In the genomic region with DNA sequence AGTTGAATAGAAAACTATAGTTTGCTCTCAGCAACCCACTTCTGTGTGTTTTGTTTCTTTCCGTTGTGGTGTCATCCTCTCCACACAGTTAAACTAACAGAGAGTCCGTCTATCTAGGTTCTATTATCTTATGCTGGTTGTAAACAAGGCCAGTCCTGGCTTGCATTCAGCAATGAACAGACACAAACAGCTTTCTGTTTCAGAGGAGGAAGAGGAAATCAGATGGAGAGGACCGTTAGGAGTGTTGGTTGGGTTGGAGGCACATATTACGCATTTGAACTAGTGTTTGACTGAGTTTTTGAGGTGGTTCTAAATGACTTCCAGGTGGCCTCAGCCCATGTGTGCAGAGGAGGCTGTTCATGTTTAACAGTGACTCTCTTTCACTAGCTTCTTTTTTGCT, we compare ENCODE assay signal across 11 cellular contexts.
DNase-seq lines count a peak whose midpoint lies in the region; ATAC-seq lines count a peak whose summit lies in the region.
"Had no signal": no experiment of that assay in that cellular context is flagged by ENCODE, and none has a peak within 500 bp of the region (broad histone marks: within the 10 kb centered on the region; RNA-seq: fewer than 3 reads in every experiment).

No MANE protein-coding gene starts in this region.

- POLR2A ChIA-PET in activated CD4-positive, alpha-beta T cell treated with anti-CD3 and anti-CD28 coated beads for 36 hours (lab: Charles Lee) = no interaction called here

- peaks cover 9% of the 10 kb centered on the region for H3K9me3 Mint-ChIP-seq in activated CD4-positive, alpha-beta T cell treated with anti-CD3 and anti-CD28 coated beads for 36 hours (ENCODE audit: low read depth)

- H3K27ac ChIP-seq in caudate nucleus (ENCODE audit: low read depth, low read length) = peak overlapping the region; percentile 24
- H3K27ac ChIP-seq: KMS-11 had no signal

- H3K36me3 Mint-ChIP-seq in activated CD4-positive, alpha-beta T cell treated with anti-CD3 and anti-CD28 coated beads for 36 hours (ENCODE audit: low read depth) = peaks cover 51% of the 10 kb centered on the region

- intact Hi-C loops in activated CD4-positive, alpha-beta T cell treated with anti-CD3 and anti-CD28 coated beads for 36 hours (cut with DNase I, micrococcal nuclease) = no loop called here

- DNase-seq in activated CD4-positive, alpha-beta T cell treated with anti-CD3 and anti-CD28 coated beads for 36 hours = peak; percentile 16
- DNase-seq in activated CD4-positive, alpha-beta T cell treated with anti-CD3 and anti-CD28 coated beads, Interleukin-2, amount 50 U/mL, for 48 hours = no peak
- DNase-seq in NOMO-1 treated with DMSO at 0.1 percent for 48 hours (lab: John Stamatoyannopoulos, UW; ENCODE audit: unreplicated experiment) (peak; percentile 39), caudate nucleus (lab: John Stamatoyannopoulos, UW) (no peak), NCI-H2171 treated with DMSO at 0.1 percent for 48 hours (lab: John Stamatoyannopoulos, UW) (no peak)
- no peak for DNase-seq in stimulated activated naive CD8-positive, alpha-beta T cell treated with anti-CD3 and anti-CD28 coated beads, Interleukin-15, Interleukin-2, amounts not matched to agents 100 U/mL and 50 U/mL, for 24 hours
- no peak for DNase-seq in stimulated activated CD4-positive, alpha-beta T cell treated with anti-CD3 and anti-CD28 coated beads, Interleukin-2, amount 100 ng/mL, for 48 hours
- DNase-seq: effector CD8-positive, alpha-beta T cell; NK-92 treated with Interleukin-12 subunit alpha and Interleukin-12 subunit beta, amount 100 ng/mL, for 24 hours had no signal

- H3K27me3 Mint-ChIP-seq in activated CD4-positive, alpha-beta T cell treated with anti-CD3 and anti-CD28 coated beads for 36 hours = no peaks in the 10 kb centered on the region

- peak overlapping the region; percentile 76 for H3K27ac Mint-ChIP-seq in activated CD4-positive, alpha-beta T cell treated with anti-CD3 and anti-CD28 coated beads for 36 hours

- peak; percentile 72 for ATAC-seq in activated CD4-positive, alpha-beta T cell treated with anti-CD3 and anti-CD28 coated beads for 36 hours
- ATAC-seq in stimulated activated naive CD8-positive, alpha-beta T cell treated with anti-CD3 and anti-CD28 coated beads, Interleukin-15, Interleukin-2, amounts not matched to agents 100 U/mL and 50 U/mL, for 24 hours = peak; percentile 28
- no peak for ATAC-seq in GM21526 (IDR thresholded peaks at IDR 0.05; ENCODE audit: low FRiP score, unreplicated experiment)

- CTCF ChIA-PET in activated CD4-positive, alpha-beta T cell treated with anti-CD3 and anti-CD28 coated beads for 36 hours (lab: Charles Lee) = interaction anchor here (2.3 kb wide), 1 partner anchor 9 kb away, joined by 16 read pairs; no protein-coding TSS in a partner anchor

- H3K4me3 Mint-ChIP-seq in activated CD4-positive, alpha-beta T cell treated with anti-CD3 and anti-CD28 coated beads for 36 hours = no peak overlapping the region

- H3K4me1 Mint-ChIP-seq in activated CD4-positive, alpha-beta T cell treated with anti-CD3 and anti-CD28 coated beads for 36 hours = peaks cover 25% of the 10 kb centered on the region

Comparison
In these comparisons a context has a peak if more than half of its experiments do, and no peak if none do; other contexts are left out.
1. DNase-seq: peak in activated CD4-positive, alpha-beta T cell treated with anti-CD3 and anti-CD28 coated beads for 36 hours (single experiment) and NOMO-1 treated with DMSO at 0.1 percent for 48 hours (single experiment); none in activated CD4-positive, alpha-beta T cell treated with anti-CD3 and anti-CD28 coated beads, Interleukin-2, amount 50 U/mL, for 48 hours (0 of 2), caudate nucleus (0 of 61), stimulated activated naive CD8-positive, alpha-beta T cell treated with anti-CD3 and anti-CD28 coated beads, Interleukin-15, Interleukin-2, amounts not matched to agents 100 U/mL and 50 U/mL, for 24 hours (single experiment), stimulated activated CD4-positive, alpha-beta T cell treated with anti-CD3 and anti-CD28 coated beads, Interleukin-2, amount 100 ng/mL, for 48 hours (0 of 2) and NCI-H2171 treated with DMSO at 0.1 percent for 48 hours (single experiment).